Comparison of ENCODE assay signal across 8 cellular contexts in genomic region chr2:229800997-229801754, GRCh38.
DNase-seq lines count a peak whose midpoint lies in the region; ATAC-seq and TF ChIP-seq lines count a peak whose summit lies in the region.

No MANE protein-coding gene starts in this region.

- peak; percentile 69 for ATAC-seq in GM18870 (IDR thresholded peaks at IDR 0.05; ENCODE audit: unreplicated experiment)
- peak; percentile 53 to 77 for ATAC-seq in activated naive CD4-positive, alpha-beta T cell treated with anti-CD3 and anti-CD28 coated beads, Interleukin-2, amount 50 U/mL, for 72 hours
- peak in 7 of 8 donors; percentile 23 to 70 (median 59) for ATAC-seq in heart right ventricle

- no peaks in the 10 kb centered on the region for H3K27me3 ChIP-seq in heart right ventricle

- H3K36me3 ChIP-seq in heart right ventricle: peaks cover 0 to 100% (median 53%) of the 10 kb centered on the region in 9 donors

- peak overlapping the region in 1 of 10 donors; percentile 53 for H3K27ac ChIP-seq in heart right ventricle

- intact Hi-C loops in heart right ventricle (cut with DNase I): loop anchor here in 9 of 10 donors (2.0 to 10.0 kb wide), 5 partner anchors 114 to 810 kb away; partner anchors contain the start of genes FBXO36 (in 7 of the 9) and TRIP12 (in 7 of the 9)

- H3K36me3 Mint-ChIP-seq in activated naive CD4-positive, alpha-beta T cell treated with anti-CD3 and anti-CD28 coated beads, Interleukin-2, amount 50 U/mL, for 72 hours: peaks cover 0 to 15% of the 10 kb centered on the region in 2 donors

- DNase-seq in AG09319 (ENCODE audit: extremely low read depth, low read depth): no peak
- peak; percentile 29 for DNase-seq in KG1 (lab: John Stamatoyannopoulos, UW)
- peak; percentile 16 for DNase-seq in SKM-1 (lab: John Stamatoyannopoulos, UW; ENCODE audit: unreplicated experiment)
- DNase-seq in activated naive CD4-positive, alpha-beta T cell treated with anti-CD3 and anti-CD28 coated beads, Interleukin-2, amount 50 U/mL, for 72 hours (ENCODE audit: low spot score in 2 of 2): peak in 1 of 2 donors; percentile 67
- DNase-seq in heart right ventricle: peak in 1 of 2 donors; percentile 60
- DNase-seq in retina: peak; percentile 44
- DNase-seq in amniotic stem cell (lab: John Stamatoyannopoulos, UW): no peak

- no peaks in the 10 kb centered on the region for H3K9me3 Mint-ChIP-seq in activated naive CD4-positive, alpha-beta T cell treated with anti-CD3 and anti-CD28 coated beads, Interleukin-2, amount 50 U/mL, for 72 hours

- TF ChIP-seq CTCF in AG09319 (IDR thresholded peaks at IDR 0.05; ENCODE audit: low read depth, low read length): peak; percentile 70
- peak; percentile 55 to 85 (median 75) for TF ChIP-seq CTCF in heart right ventricle (IDR thresholded peaks at IDR 0.05)

- peaks cover 0 to 31% (median 19%) of the 10 kb centered on the region in 9 donors for H3K4me1 ChIP-seq in heart right ventricle

- no peak overlapping the region for H3K4me3 ChIP-seq in heart right ventricle

- no peaks in the 10 kb centered on the region for H3K9me3 ChIP-seq in heart right ventricle

- H3K27ac Mint-ChIP-seq in activated naive CD4-positive, alpha-beta T cell treated with anti-CD3 and anti-CD28 coated beads, Interleukin-2, amount 50 U/mL, for 72 hours: peak overlapping the region; percentile 23 to 65

Comparison
In these comparisons a context has a peak if more than half of its experiments do, and no peak if none do; other contexts are left out.
1. DNase-seq: peak in KG1 (single experiment), SKM-1 (single experiment) and retina (single experiment); none in AG09319 (single experiment) and amniotic stem cell (single experiment).
2. Peak in every context shown above with its lines, with median percentiles within 50 percentile points of each other: ATAC-seq.